Comparison of ENCODE assay signal across 18 cellular contexts in genomic region chr10:73864229-73864628, GRCh38. TPM values are rescaled to one million over a fixed set of nuclear protein-coding genes. Genes with fewer than 3 reads are reported as not detected.
A peak's percentile ranks its signal among the peaks of the same experiment; 100 is the strongest.
DNase-seq lines count a peak whose midpoint lies in the region; ATAC-seq, FAIRE-seq and TF ChIP-seq lines count a peak whose summit lies in the region.
"Had no signal": no experiment of that assay in that cellular context is flagged by ENCODE, and none has a peak within 500 bp of the region (broad histone marks: within the 10 kb centered on the region; RNA-seq: fewer than 3 reads in every experiment).

No MANE protein-coding gene starts in this region.

- H3K9me3 Mint-ChIP-seq in activated CD4-positive, alpha-beta T cell treated with anti-CD3 and anti-CD28 coated beads for 36 hours (ENCODE audit: low read depth) = no peaks in the 10 kb centered on the region
- H3K9me3 Mint-ChIP-seq in stimulated activated memory B cell treated with anti-CD40 and anti-IgM and Interleukin-4, amounts not matched to agents 10 μg/mL and 1 μg/mL and 100 μg/mL, for 72 hours = no peaks in the 10 kb centered on the region
- H3K9me3 Mint-ChIP-seq: HFFc6, mesothelial cell of epicardium had no signal

- POLR2A ChIA-PET in activated CD4-positive, alpha-beta T cell treated with anti-CD3 and anti-CD28 coated beads for 36 hours (lab: Charles Lee) = no interaction called here
- POLR2A ChIA-PET in RWPE1 (lab: Yijun Ruan, JAX; ENCODE audit: low non-redundant PET) = no interaction called here
- POLR2A ChIA-PET in K562 (lab: Yijun Ruan, JAX) = interaction anchor here (1.0 to 1.7 kb wide), 5 partner anchors 10 to 82 kb away, joined by 3 to 4 read pairs (median 4); partner anchors contain the start of genes CAMK2G and CHCHD1

- in situ Hi-C loops in K562 (cut with MboI) = no loop called here

- H3K4me1 ChIP-seq in K562 (replicated peaks in 1 of 2; ENCODE audit: control insufficient read depth in 2 of 2, insufficient read depth in 2 of 2, low read length in 2 of 2) = peaks cover 22 to 24% of the 10 kb centered on the region in 2 experiments
- H3K4me1 ChIP-seq in aorta (ENCODE audit: control insufficient read depth in 1 of 2, insufficient read depth in 2 of 2, low read length in 2 of 2) = peaks cover 0 to 3% of the 10 kb centered on the region in 2 donors

- TF ChIP-seq CTCF in RWPE1 (conservative IDR thresholded peaks at IDR 0.05; ENCODE audit: low read depth) (no peak), K562 (IDR thresholded peaks at IDR 0.05 in 2 of 3, conservative IDR thresholded peaks at IDR 0.05 in 1 of 3; ENCODE audit: insufficient read depth in 2 of 3, low read depth in 1 of 3, low read length in 3 of 3) (no peak), foreskin fibroblast (IDR thresholded peaks at IDR 0.05; ENCODE audit: low read depth, low read length) (no peak)

- peaks cover 19% of the 10 kb centered on the region for H3K36me3 Mint-ChIP-seq in activated CD4-positive, alpha-beta T cell treated with anti-CD3 and anti-CD28 coated beads for 36 hours (ENCODE audit: low read depth)
- peaks cover 15% of the 10 kb centered on the region for H3K36me3 Mint-ChIP-seq in stimulated activated memory B cell treated with anti-CD40 and anti-IgM and Interleukin-4, amounts not matched to agents 10 μg/mL and 1 μg/mL and 100 μg/mL, for 72 hours

- no peak for TF ChIP-seq EP300 in K562 (IDR thresholded peaks at IDR 0.05; ENCODE audit: low read length)

- H3K9ac ChIP-seq in K562 (ENCODE audit: insufficient read depth in 1 of 2, low read depth in 2 of 2, low read length in 2 of 2) = no peak overlapping the region

- H3K27ac ChIP-seq in RWPE1 = peak overlapping the region; percentile 11; the same call in 1 of the 2 replicates
- H3K27ac ChIP-seq in K562 (ENCODE audit: extremely low read depth, low read depth, low read length) = no peak overlapping the region
- H3K27ac ChIP-seq in aorta (ENCODE audit: low read depth in 1 of 2, low read length in 2 of 2) = no peak overlapping the region
- H3K27ac ChIP-seq: right atrium auricular region had no signal

- peaks cover 82% of the 10 kb centered on the region; the same call in 2 of the 3 replicates for H3K36me3 ChIP-seq in K562 (ENCODE audit: control insufficient read depth, insufficient read depth, low read length)
- peaks cover 0 to 5% of the 10 kb centered on the region in 2 donors for H3K36me3 ChIP-seq in aorta (ENCODE audit: control insufficient read depth in 1 of 2, insufficient read depth in 2 of 2, low read length in 1 of 2)

- peaks cover 13% of the 10 kb centered on the region; the same call in 1 of the 2 replicates for H4K20me1 ChIP-seq in K562 (replicated peaks; ENCODE audit: control insufficient read depth, insufficient read depth, low read length)

- no peak for TF ChIP-seq POLR2A in K562 (conservative IDR thresholded peaks at IDR 0.05)

- ATAC-seq in activated CD4-positive, alpha-beta T cell treated with anti-CD3 and anti-CD28 coated beads for 36 hours = no peak
- ATAC-seq in K562 (no peak), HG02973 (IDR thresholded peaks at IDR 0.05; ENCODE audit: unreplicated experiment) (no peak), aorta (ENCODE audit: low FRiP score) (no peak)
- ATAC-seq in stimulated activated memory B cell treated with anti-CD40 and anti-IgM and Interleukin-4, amounts not matched to agents 10 μg/mL and 1 μg/mL and 100 μg/mL, for 72 hours = no peak

- H3K4me3 Mint-ChIP-seq in activated CD4-positive, alpha-beta T cell treated with anti-CD3 and anti-CD28 coated beads for 36 hours = no peak overlapping the region
- H3K4me3 Mint-ChIP-seq in stimulated activated memory B cell treated with anti-CD40 and anti-IgM and Interleukin-4, amounts not matched to agents 10 μg/mL and 1 μg/mL and 100 μg/mL, for 72 hours = no peak overlapping the region
- H3K4me3 Mint-ChIP-seq: HFFc6, mesothelial cell of epicardium had no signal

- no peaks in the 10 kb centered on the region for H3K27me3 Mint-ChIP-seq in activated CD4-positive, alpha-beta T cell treated with anti-CD3 and anti-CD28 coated beads for 36 hours
- no peaks in the 10 kb centered on the region for H3K27me3 Mint-ChIP-seq in stimulated activated memory B cell treated with anti-CD40 and anti-IgM and Interleukin-4, amounts not matched to agents 10 μg/mL and 1 μg/mL and 100 μg/mL, for 72 hours

- peak overlapping the region; percentile 99 for H3K27ac Mint-ChIP-seq in activated CD4-positive, alpha-beta T cell treated with anti-CD3 and anti-CD28 coated beads for 36 hours
- H3K27ac Mint-ChIP-seq in stimulated activated memory B cell treated with anti-CD40 and anti-IgM and Interleukin-4, amounts not matched to agents 10 μg/mL and 1 μg/mL and 100 μg/mL, for 72 hours = peak overlapping the region; percentile 93
- H3K27ac Mint-ChIP-seq: mesothelial cell of epicardium had no signal

- CTCF ChIA-PET in activated CD4-positive, alpha-beta T cell treated with anti-CD3 and anti-CD28 coated beads for 36 hours (lab: Charles Lee) = interaction anchor here (0.8 to 9.7 kb wide), 6 partner anchors 13 to 76 kb away, joined by 3 to 80 read pairs (median 3); no protein-coding TSS in a partner anchor
- CTCF ChIA-PET in RWPE1 (lab: Yijun Ruan, JAX) (interaction anchor here (0.6 to 2.1 kb wide), 6 partner anchors 11 to 98 kb away, joined by 3 to 10 read pairs (median 4); no protein-coding TSS in a partner anchor), K562 (lab: Yijun Ruan, JAX; ENCODE audit: low intra/inter-chr PET ratio) (no interaction called here)

- no peak overlapping the region for H2AFZ ChIP-seq in K562 (ENCODE audit: low read depth, low read length)

- no peak for DNase-seq in activated CD4-positive, alpha-beta T cell treated with anti-CD3 and anti-CD28 coated beads for 36 hours
- no peak for DNase-seq in activated CD4-positive, alpha-beta T cell treated with anti-CD3 and anti-CD28 coated beads, Interleukin-2, amount 50 U/mL, for 1 hour
- DNase-seq in RWPE1 (ENCODE audit: low spot score) (no peak), K562 (ENCODE audit: extremely low read depth in 1 of 4, low spot score in 3 of 4) (no peak), foreskin fibroblast (no peak), aorta (no peak)
- DNase-seq: effector CD8-positive, alpha-beta T cell; HFFc6; MG63; NCI-H187 treated with DMSO at 0.1 percent for 48 hours; NCI-H446 treated with DMSO at 0.1 percent for 48 hours; nucleus accumbens; SJCRH30 had no signal

- no TSS peak for BruUV-seq in K562 (replicated peaks; lab: Mats Ljungman, UMichigan)

- H3K9me1 ChIP-seq in K562 (ENCODE audit: control insufficient read depth, insufficient read depth, low read length) = peaks cover 3% of the 10 kb centered on the region

- peaks cover 5% of the 10 kb centered on the region; the same call in 1 of the 3 replicates for H3K79me2 ChIP-seq in K562 (ENCODE audit: control insufficient read depth, insufficient read depth, low read length)

- H3K4me2 ChIP-seq in K562 (ENCODE audit: insufficient read depth, low read length) = no peak overlapping the region

- H3K27me3 ChIP-seq in K562 (ENCODE audit: control insufficient read depth in 2 of 2, insufficient read depth in 2 of 2, low read length in 2 of 2) = no peaks in the 10 kb centered on the region
- H3K27me3 ChIP-seq in aorta (ENCODE audit: control insufficient read depth in 1 of 2, insufficient read depth in 2 of 2, low read length in 1 of 2) = no peaks in the 10 kb centered on the region
- H3K27me3 ChIP-seq: MG63, right atrium auricular region, SJCRH30, tibial nerve had no signal

- H3K4me1 Mint-ChIP-seq in activated CD4-positive, alpha-beta T cell treated with anti-CD3 and anti-CD28 coated beads for 36 hours = peaks cover 84% of the 10 kb centered on the region
- peaks cover 53% of the 10 kb centered on the region for H3K4me1 Mint-ChIP-seq in stimulated activated memory B cell treated with anti-CD40 and anti-IgM and Interleukin-4, amounts not matched to agents 10 μg/mL and 1 μg/mL and 100 μg/mL, for 72 hours

- no peak for TF ChIP-seq RAD21 in K562 (CRISPR knock-in tag; conservative IDR thresholded peaks at IDR 0.05 in 1 of 2, IDR thresholded peaks at IDR 0.05 in 1 of 2)

- no peaks in the 10 kb centered on the region for H3K9me3 ChIP-seq in K562 (replicated peaks; ENCODE audit: control insufficient read depth, insufficient read depth, low read depth, low read length)
- H3K9me3 ChIP-seq in aorta (ENCODE audit: control insufficient read depth, low read length) = no peaks in the 10 kb centered on the region
- H3K9me3 ChIP-seq: MG63, right atrium auricular region, SJCRH30, tibial nerve had no signal

- intact Hi-C loops in activated CD4-positive, alpha-beta T cell treated with anti-CD3 and anti-CD28 coated beads for 36 hours (cut with DNase I, micrococcal nuclease) = no loop called here
- intact Hi-C loops in K562 (cut with micrococcal nuclease) (no loop called here), aorta (cut with DNase I) (no loop called here)

- no peak for FAIRE-seq in K562 (lab: Jason Lieb, UNC)

- H3K4me3 ChIP-seq in K562 = no peak overlapping the region
- H3K4me3 ChIP-seq in foreskin fibroblast (ENCODE audit: low read depth in 1 of 2, low read length in 2 of 2) = no peak overlapping the region
- H3K4me3 ChIP-seq in aorta (ENCODE audit: low read length in 2 of 2) = no peak overlapping the region
- H3K4me3 ChIP-seq: MG63, right atrium auricular region, SJCRH30, tibial nerve had no signal

- WGBS in K562 (ENCODE audit: insufficient coverage, low coverage, missing lambda C conversion rate) = 94% methylated on average over 4 of the region's 4 CpGs
- 96% methylated on average over 4 of the region's 4 CpGs for WGBS in aorta, 2 donors

RNA-seq across cellular contexts. Expression of gene CAMK2G, which starts 10.1 kb away (rescaled TPM):
- total RNA-seq in activated CD4-positive, alpha-beta T cell treated with anti-CD3 and anti-CD28 coated beads for 36 hours = 10 to 100 TPM; 16.4 to 19.4 TPM
- total RNA-seq in K562 (2011; cell fraction: chromatin; rRNA removed; ENCODE audit: low replicate concordance) = 79.9 and 93.7 TPM in 2 replicates
- total RNA-seq in K562 (2011; cell fraction: nucleolus; rRNA removed) = 44.9 and 53.3 TPM in 2 replicates
- total RNA-seq in K562 (2011; cell fraction: nucleoplasm; rRNA removed) = 65.0 and 92.5 TPM in 2 replicates
- total RNA-seq in K562 (2014; rRNA removed) = 23.4 and 26.7 TPM in 2 replicates
- 22.3 and 25.1 TPM in 2 replicates for total RNA-seq in K562 (2014; rRNA removed; fragmentation: Illumina TruSeq; extraction: Trizol)
- 32.2 and 33.2 TPM in 2 replicates for total RNA-seq in K562 (2015; rRNA removed; fragmentation: Illumina TruSeq; extraction: Trizol)
- 29.5 and 32.6 TPM in 2 replicates for total RNA-seq in K562 (2021)
- 37.5 and 41.6 TPM in 2 replicates for polyA plus RNA-seq in K562 (2011; rRNA removed)
- polyA plus RNA-seq in K562 (2011; cell fraction: cytosol; rRNA removed) = 33.0 and 39.7 TPM in 2 replicates
- 69.4 and 73.5 TPM in 2 replicates for polyA plus RNA-seq in K562 (2011; cell fraction: nucleus; rRNA removed)
- polyA plus RNA-seq in K562 (2012) = 27.5 and 30.5 TPM in 2 replicates
- polyA plus RNA-seq in K562 (2014; fragmentation: Illumina TruSeq; extraction: Trizol) = 35.5 and 37.9 TPM in 2 replicates
- 10 to 100 TPM in 1 of 2 experiments, 1 to 10 TPM in 1; 9.0 to 10.4 TPM for polyA plus RNA-seq in K562 (2014; fragmentation: Nextera tagmentation; extraction: Ambion mirVana)
- 36.2 and 37.2 TPM in 2 replicates for polyA plus RNA-seq in K562 (2014; rRNA removed)
- polyA minus RNA-seq in K562 (2011; rRNA and poly(A)+ RNA removed) = 31.1 and 31.9 TPM in 2 replicates
- polyA minus RNA-seq in K562 (2011; cell fraction: cytosol; rRNA and poly(A)+ RNA removed) = 18.9 and 20.7 TPM in 2 replicates
- polyA minus RNA-seq in K562 (2011; cell fraction: nucleus; rRNA and poly(A)+ RNA removed) = 25.0 and 38.0 TPM in 2 replicates
- 10 to 100 TPM; 70.6 to 76.7 TPM for total RNA-seq in aorta
- polyA plus RNA-seq in aorta = 10 to 100 TPM; 37.1 to 70.9 TPM

RNA-seq across cellular contexts. Expression of gene PLAU, which starts 46.7 kb away (rescaled TPM):
- under 1 TPM in 1 of 2 experiments, not detected in 1; 0.16 TPM for total RNA-seq in activated CD4-positive, alpha-beta T cell treated with anti-CD3 and anti-CD28 coated beads for 36 hours
- 2.8 and 5.6 TPM in 2 replicates for total RNA-seq in K562 (2011; cell fraction: chromatin; rRNA removed; ENCODE audit: low replicate concordance)
- 4.2 and 6.7 TPM in 2 replicates for total RNA-seq in K562 (2011; cell fraction: nucleolus; rRNA removed)
- 4.4 and 4.9 TPM in 2 replicates for total RNA-seq in K562 (2011; cell fraction: nucleoplasm; rRNA removed)
- total RNA-seq in K562 (2014; rRNA removed) = 2.1 and 2.9 TPM in 2 replicates
- 3.2 and 3.3 TPM in 2 replicates for total RNA-seq in K562 (2014; rRNA removed; fragmentation: Illumina TruSeq; extraction: Trizol)
- 16.9 and 17.5 TPM in 2 replicates for total RNA-seq in K562 (2015; rRNA removed; fragmentation: Illumina TruSeq; extraction: Trizol)
- 4.1 and 4.4 TPM in 2 replicates for total RNA-seq in K562 (2021)
- polyA plus RNA-seq in K562 (2011; rRNA removed) = 3.4 and 5.8 TPM in 2 replicates
- 3.7 and 8.0 TPM in 2 replicates for polyA plus RNA-seq in K562 (2011; cell fraction: cytosol; rRNA removed)
- 11.6 and 17.7 TPM in 2 replicates for polyA plus RNA-seq in K562 (2011; cell fraction: nucleus; rRNA removed)
- 11.2 and 47.9 TPM in 2 replicates for polyA plus RNA-seq in K562 (2012)
- 4.6 and 4.9 TPM in 2 replicates for polyA plus RNA-seq in K562 (2014; fragmentation: Illumina TruSeq; extraction: Trizol)
- polyA plus RNA-seq in K562 (2014; fragmentation: Nextera tagmentation; extraction: Ambion mirVana) = 1 to 10 TPM; 2.3 to 2.5 TPM
- 2.6 and 4.2 TPM in 2 replicates for polyA plus RNA-seq in K562 (2014; rRNA removed)
- 2.6 and 3.6 TPM in 2 replicates for polyA minus RNA-seq in K562 (2011; rRNA and poly(A)+ RNA removed)
- polyA minus RNA-seq in K562 (2011; cell fraction: cytosol; rRNA and poly(A)+ RNA removed) = 1.6 and 4.6 TPM in 2 replicates
- polyA minus RNA-seq in K562 (2011; cell fraction: nucleus; rRNA and poly(A)+ RNA removed) = 1.6 and 3.4 TPM in 2 replicates
- 10 to 100 TPM; 33.6 to 35.4 TPM for total RNA-seq in aorta
- 10 to 100 TPM in 1 of 2 donors, 1 to 10 TPM in 1; 9.6 to 13.6 TPM for polyA plus RNA-seq in aorta

RNA-seq across cellular contexts. Expression of gene NDST2, which starts 52.8 kb away (rescaled TPM):
- total RNA-seq in activated CD4-positive, alpha-beta T cell treated with anti-CD3 and anti-CD28 coated beads for 36 hours = 10 to 100 TPM; 54.7 to 65.0 TPM
- total RNA-seq in K562 (2011; cell fraction: chromatin; rRNA removed; ENCODE audit: low replicate concordance) = 130 and 235 TPM in 2 replicates
- 102 and 121 TPM in 2 replicates for total RNA-seq in K562 (2011; cell fraction: nucleolus; rRNA removed)
- 108 and 109 TPM in 2 replicates for total RNA-seq in K562 (2011; cell fraction: nucleoplasm; rRNA removed)
- total RNA-seq in K562 (2014; rRNA removed) = 27.2 and 32.1 TPM in 2 replicates
- 12.5 and 14.7 TPM in 2 replicates for total RNA-seq in K562 (2014; rRNA removed; fragmentation: Illumina TruSeq; extraction: Trizol)
- total RNA-seq in K562 (2015; rRNA removed; fragmentation: Illumina TruSeq; extraction: Trizol) = 18.2 and 19.6 TPM in 2 replicates
- total RNA-seq in K562 (2021) = 33.9 and 35.7 TPM in 2 replicates
- polyA plus RNA-seq in K562 (2011; rRNA removed) = 23.8 and 31.6 TPM in 2 replicates
- 23.7 and 30.6 TPM in 2 replicates for polyA plus RNA-seq in K562 (2011; cell fraction: cytosol; rRNA removed)
- polyA plus RNA-seq in K562 (2011; cell fraction: nucleus; rRNA removed) = 99.8 and 108 TPM in 2 replicates
- 42.1 and 123 TPM in 2 replicates for polyA plus RNA-seq in K562 (2012)
- polyA plus RNA-seq in K562 (2014; fragmentation: Illumina TruSeq; extraction: Trizol) = 22.6 TPM in 2 replicates
- 1 to 10 TPM; 4.7 to 6.3 TPM for polyA plus RNA-seq in K562 (2014; fragmentation: Nextera tagmentation; extraction: Ambion mirVana)
- 30.5 and 31.4 TPM in 2 replicates for polyA plus RNA-seq in K562 (2014; rRNA removed)
- polyA minus RNA-seq in K562 (2011; rRNA and poly(A)+ RNA removed) = 22.0 and 23.5 TPM in 2 replicates
- 12.5 and 14.2 TPM in 2 replicates for polyA minus RNA-seq in K562 (2011; cell fraction: cytosol; rRNA and poly(A)+ RNA removed)
- polyA minus RNA-seq in K562 (2011; cell fraction: nucleus; rRNA and poly(A)+ RNA removed) = 44.3 and 53.9 TPM in 2 replicates
- total RNA-seq in aorta = 10 to 100 TPM; 31.9 to 55.6 TPM
- 10 to 100 TPM in 1 of 2 donors, 1 to 10 TPM in 1; 2.1 to 23.2 TPM for polyA plus RNA-seq in aorta
